In genomic region chr9:17847908-17848307, GRCh38 we compare ENCODE assay signal across 21 cellular contexts.
DNase-seq lines count a peak whose midpoint lies in the region; ATAC-seq and TF ChIP-seq lines count a peak whose summit lies in the region.
"Had no signal": no experiment of that assay in that cellular context is flagged by ENCODE, and none has a peak within 500 bp of the region (broad histone marks: within the 10 kb centered on the region; RNA-seq: fewer than 3 reads in every experiment).

No MANE protein-coding gene starts in this region.

- H3K4me3 ChIP-seq in mucosa of descending colon: no peak overlapping the region
- H3K4me3 ChIP-seq in tibial artery: no peak overlapping the region
- H3K4me3 ChIP-seq: GM23338, K562, PC-9 had no signal

- H3K9me3 ChIP-seq in mucosa of descending colon: no peaks in the 10 kb centered on the region
- no peaks in the 10 kb centered on the region for H3K9me3 ChIP-seq in tibial artery

- H3K36me3 ChIP-seq in mucosa of descending colon (ENCODE audit: low read depth): no peaks in the 10 kb centered on the region
- H3K36me3 ChIP-seq in tibial artery: no peaks in the 10 kb centered on the region

- H3K27me3 ChIP-seq in tibial artery: no peaks in the 10 kb centered on the region

- DNase-seq in NCI-H1105 treated with DMSO at 0.1 percent for 48 hours (lab: John Stamatoyannopoulos, UW) (peak; percentile 19), NCI-H1105 (lab: John Stamatoyannopoulos, UW) (no peak), NCI-H2081 (lab: John Stamatoyannopoulos, UW) (peak; percentile 31 to 79), NCI-H69 (lab: John Stamatoyannopoulos, UW) (peak; percentile 93), mucosa of descending colon (no peak), tibial artery (no peak), Right ventricle myocardium superior (no peak), NOMO-1 (lab: John Stamatoyannopoulos, UW; ENCODE audit: unreplicated experiment in 2 of 2) (no peak)
- DNase-seq: CD4-positive, CD25-positive, alpha-beta regulatory T cell; H9; Kasumi-1; NCI-H1436; NCI-H1930; NCI-H446 treated with DMSO at 0.1 percent for 48 hours; NCI-H526; NK-92 treated with Interleukin-12 subunit alpha and Interleukin-12 subunit beta, amount 100 ng/mL, for 24 hours; PC-9; SHP77; T-helper 9 cell had no signal

- peak; percentile 62 for ATAC-seq in mucosa of descending colon
- no peak for ATAC-seq in Right ventricle myocardium superior (ENCODE audit: poor library complexity)
- ATAC-seq: GM23338, K562 had no signal

- H3K4me1 ChIP-seq in mucosa of descending colon (ENCODE audit: low read depth): no peaks in the 10 kb centered on the region
- H3K4me1 ChIP-seq in tibial artery: no peaks in the 10 kb centered on the region

- intact Hi-C loops in mucosa of descending colon (cut with DNase I, micrococcal nuclease) (no loop called here), tibial artery (cut with DNase I; ENCODE audit: low total_unique reads) (no loop called here), Right ventricle myocardium superior (cut with DNase I) (no loop called here)

- TF ChIP-seq CTCF in mucosa of descending colon (IDR thresholded peaks at IDR 0.05) (no peak), tibial artery (IDR thresholded peaks at IDR 0.05) (no peak)

- no peak overlapping the region for H3K27ac ChIP-seq in tibial artery
- H3K27ac ChIP-seq: PC-9 had no signal

Comparison
In these comparisons a context has a peak if more than half of its experiments do, and no peak if none do; other contexts are left out.
1. DNase-seq: peak in NCI-H1105 treated with DMSO at 0.1 percent for 48 hours (single experiment), NCI-H2081 (2 of 2) and NCI-H69 (single experiment); none in NCI-H1105 (single experiment), mucosa of descending colon (0 of 3), tibial artery (0 of 2), Right ventricle myocardium superior (single experiment) and NOMO-1 (0 of 2).